Comparison of ENCODE assay signal across 18 cellular contexts in the genomic region with DNA sequence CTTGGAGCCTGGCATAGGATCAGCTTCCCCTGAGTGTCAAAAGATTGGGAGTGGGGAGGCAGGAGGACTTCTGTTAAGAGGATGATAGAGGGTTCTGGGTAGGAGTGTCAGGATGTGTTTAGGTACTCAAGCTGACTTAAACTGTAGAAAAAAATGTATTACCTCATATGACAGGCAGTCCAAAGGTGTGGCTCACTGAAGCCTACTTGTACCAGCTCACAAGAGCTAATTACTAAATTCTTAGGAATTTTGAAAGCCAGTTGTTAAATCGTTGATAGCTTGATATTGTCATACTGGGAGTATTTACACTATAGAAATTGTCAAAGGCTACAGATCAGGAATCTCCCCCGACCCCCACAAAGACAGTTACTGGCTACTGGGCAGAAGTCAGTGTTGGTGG.
"Had no signal": no experiment of that assay in that cellular context is flagged by ENCODE, and none has a peak within 500 bp of the region (broad histone marks: within the 10 kb centered on the region; RNA-seq: fewer than 3 reads in every experiment).

No MANE protein-coding gene starts in this region.

- H3K4me3 Mint-ChIP-seq: activated CD4-positive, alpha-beta T cell treated with anti-CD3 and anti-CD28 coated beads, Interleukin-2, amount 10 ng/mL, durations not matched to agents 24 days and 14 days; activated naive CD8-positive, alpha-beta T cell treated with anti-CD3 and anti-CD28 coated beads for 36 hours; activated T-helper 1 cell treated with anti-CD3 and anti-CD28 coated beads, Interleukin-12 subunit alpha, Interleukin-12 subunit beta, Interleukin-2, Interleukin-4 antibody, amounts not matched to agents 30 ng/mL and 10 ng/mL and 1 ng/mL, durations not matched to agents 14 hours and 24 hours and 36 hours; nephron progenitor cell; stimulated activated naive CD8-positive, alpha-beta T cell treated with anti-CD3 and anti-CD28 coated beads, Interleukin-15, amount 100 ng/mL, for 72 hours; WTC11 had no signal

- DNase-seq: activated CD4-positive, alpha-beta T cell treated with anti-CD3 and anti-CD28 coated beads, Interleukin-2, amount 10 ng/mL, durations not matched to agents 24 days and 14 days; activated CD8-positive, alpha-beta memory T cell treated with anti-CD3 and anti-CD28 coated beads, Interleukin-2, amount 50 U/mL, for 48 hours; activated naive CD8-positive, alpha-beta T cell treated with anti-CD3 and anti-CD28 coated beads for 36 hours; amygdala; body of pancreas; central memory CD4-positive, alpha-beta T cell; cortex of kidney; effector CD4-positive, alpha-beta T cell; gastrocnemius medialis; islet precursor cell; left ventricle myocardium superior; nephron progenitor cell; occipital lobe; right lobe of liver; stimulated activated naive CD8-positive, alpha-beta T cell treated with anti-CD3 and anti-CD28 coated beads, Interleukin-15, amount 100 ng/mL, for 72 hours had no signal

- H3K9me3 ChIP-seq: gastrocnemius medialis, prostate gland had no signal

- H3K36me3 ChIP-seq: gastrocnemius medialis, prostate gland had no signal

- H3K27ac ChIP-seq: body of pancreas, gastrocnemius medialis, prostate gland, right lobe of liver had no signal

- H3K4me1 Mint-ChIP-seq: nephron progenitor cell, WTC11 had no signal

- H3K4me1 ChIP-seq: body of pancreas, gastrocnemius medialis, prostate gland, right lobe of liver had no signal

- ATAC-seq: body of pancreas; gastrocnemius medialis; left ventricle myocardium superior; right lobe of liver; stimulated activated naive CD8-positive, alpha-beta T cell treated with anti-CD3 and anti-CD28 coated beads, Interleukin-15, amount 100 ng/mL, for 72 hours; WTC11 had no signal

- H3K27me3 ChIP-seq: body of pancreas, gastrocnemius medialis, right lobe of liver had no signal

- H3K27ac Mint-ChIP-seq: activated CD4-positive, alpha-beta T cell treated with anti-CD3 and anti-CD28 coated beads, Interleukin-2, amount 10 ng/mL, durations not matched to agents 24 days and 14 days; activated naive CD8-positive, alpha-beta T cell treated with anti-CD3 and anti-CD28 coated beads for 36 hours; activated T-helper 1 cell treated with anti-CD3 and anti-CD28 coated beads, Interleukin-12 subunit alpha, Interleukin-12 subunit beta, Interleukin-2, Interleukin-4 antibody, amounts not matched to agents 30 ng/mL and 10 ng/mL and 1 ng/mL, durations not matched to agents 14 hours and 24 hours and 36 hours; nephron progenitor cell; stimulated activated naive CD8-positive, alpha-beta T cell treated with anti-CD3 and anti-CD28 coated beads, Interleukin-15, amount 100 ng/mL, for 72 hours; WTC11 had no signal

- H3K27me3 Mint-ChIP-seq: activated CD4-positive, alpha-beta T cell treated with anti-CD3 and anti-CD28 coated beads, Interleukin-2, amount 10 ng/mL, durations not matched to agents 24 days and 14 days; activated naive CD8-positive, alpha-beta T cell treated with anti-CD3 and anti-CD28 coated beads for 36 hours; stimulated activated naive CD8-positive, alpha-beta T cell treated with anti-CD3 and anti-CD28 coated beads, Interleukin-15, amount 100 ng/mL, for 72 hours had no signal

- H3K4me3 ChIP-seq: body of pancreas, gastrocnemius medialis, prostate gland, right lobe of liver had no signal
